Comparison of ENCODE assay signal across 22 cellular contexts in genomic region chr2:3793233-3793632, GRCh38.
DNase-seq lines count a peak whose midpoint lies in the region; ATAC-seq and TF ChIP-seq lines count a peak whose summit lies in the region.
"Had no signal": no experiment of that assay in that cellular context is flagged by ENCODE, and none has a peak within 500 bp of the region (broad histone marks: within the 10 kb centered on the region; RNA-seq: fewer than 3 reads in every experiment).

No MANE protein-coding gene starts in this region.

- H3K27ac Mint-ChIP-seq in glutamatergic neuron (ENCODE audit: unreplicated experiment): peak overlapping the region; percentile 26
- H3K27ac Mint-ChIP-seq: CD4-positive, alpha-beta T cell; CD8-positive, alpha-beta memory T cell had no signal

- no peak overlapping the region for H3K4me3 ChIP-seq in left ventricle myocardium inferior
- H3K4me3 ChIP-seq: A549; BLaER1 treated with 17β-estradiol and CSF1 and Interleukin-3, amounts not matched to agents 10 nM and 100 nM; GM23248 had no signal

- H3K27ac ChIP-seq in left ventricle myocardium inferior (replicated peaks): no peak overlapping the region
- H3K27ac ChIP-seq: A549; BLaER1 treated with 17β-estradiol and CSF1 and Interleukin-3, amounts not matched to agents 10 nM and 100 nM; GM23248 had no signal

- H3K9me3 ChIP-seq in left ventricle myocardium inferior (replicated peaks): no peaks in the 10 kb centered on the region
- H3K9me3 ChIP-seq: BE2C; BLaER1 treated with 17β-estradiol and CSF1 and Interleukin-3, amounts not matched to agents 10 nM and 100 nM had no signal

- no peaks in the 10 kb centered on the region for H3K36me3 Mint-ChIP-seq in glutamatergic neuron (ENCODE audit: unreplicated experiment)
- H3K36me3 Mint-ChIP-seq: CD14-positive monocyte; CD8-positive, alpha-beta memory T cell had no signal

- peaks cover 4% of the 10 kb centered on the region for H3K27me3 Mint-ChIP-seq in glutamatergic neuron (ENCODE audit: unreplicated experiment)
- H3K27me3 Mint-ChIP-seq: CD4-positive, alpha-beta T cell had no signal

- in situ Hi-C loops in G401 (cut with HindIII; ENCODE audit: low sequenced_read_pairs): no loop called here

- TF ChIP-seq CTCF in left ventricle myocardium inferior (IDR thresholded peaks at IDR 0.05; ENCODE audit: borderline replicate concordance) (no peak), glutamatergic neuron (IDR thresholded peaks at IDR 0.05; ENCODE audit: partially characterized antibody, unreplicated experiment) (no peak)

- no peaks in the 10 kb centered on the region for H3K27me3 ChIP-seq in left ventricle myocardium inferior (ENCODE audit: low read depth)
- H3K27me3 ChIP-seq: BLaER1 treated with 17β-estradiol and CSF1 and Interleukin-3, amounts not matched to agents 10 nM and 100 nM had no signal

- peaks cover 4% of the 10 kb centered on the region for H3K4me1 Mint-ChIP-seq in glutamatergic neuron (ENCODE audit: low read depth, unreplicated experiment)
- H3K4me1 Mint-ChIP-seq: CD14-positive monocyte; CD8-positive, alpha-beta memory T cell had no signal

- intact Hi-C loops in left ventricle myocardium inferior (cut with micrococcal nuclease): no loop called here
- intact Hi-C loops in left cardiac atrium (cut with DNase I): no loop called here

- H3K4me1 ChIP-seq in left ventricle myocardium inferior: no peaks in the 10 kb centered on the region
- H3K4me1 ChIP-seq: A549; BE2C; BLaER1 treated with 17β-estradiol and CSF1 and Interleukin-3, amounts not matched to agents 10 nM and 100 nM had no signal

- H3K9me3 Mint-ChIP-seq in glutamatergic neuron (ENCODE audit: unreplicated experiment): peaks cover 2% of the 10 kb centered on the region
- H3K9me3 Mint-ChIP-seq: CD4-positive, alpha-beta T cell; CD8-positive, alpha-beta memory T cell had no signal

- DNase-seq in SHP77 (lab: John Stamatoyannopoulos, UW) (peak; percentile 11 to 21), SHP77 treated with DMSO at 0.1 percent for 48 hours (lab: John Stamatoyannopoulos, UW) (no peak), left ventricle myocardium inferior (peak; percentile 24), left cardiac atrium (no peak), G401 (ENCODE audit: low spot score) (peak; percentile 4), glutamatergic neuron (no peak)
- DNase-seq: 8988T; ACHN; AML-193; BE2C; CD4-positive, alpha-beta T cell; CD8-positive, alpha-beta memory T cell; DMS 273 treated with DMSO at 0.1 percent for 48 hours; DMS53; DMS79 treated with DMSO at 0.1 percent for 48 hours; GM23248; H7; HCEC 1CT had no signal

- no peaks in the 10 kb centered on the region for H3K36me3 ChIP-seq in left ventricle myocardium inferior
- H3K36me3 ChIP-seq: BE2C; BLaER1 treated with 17β-estradiol and CSF1 and Interleukin-3, amounts not matched to agents 10 nM and 100 nM had no signal

- H3K4me3 Mint-ChIP-seq in glutamatergic neuron (ENCODE audit: unreplicated experiment): no peak overlapping the region
- H3K4me3 Mint-ChIP-seq: CD14-positive monocyte; CD4-positive, alpha-beta T cell; CD8-positive, alpha-beta memory T cell had no signal

- no peak for ATAC-seq in left cardiac atrium
- ATAC-seq in GM18909 (IDR thresholded peaks at IDR 0.05; ENCODE audit: poor library complexity, unreplicated experiment): no peak
- ATAC-seq: A549 had no signal

Comparison
In these comparisons a context has a peak if more than half of its experiments do, and no peak if none do; other contexts are left out.
1. DNase-seq: peak in SHP77 (2 of 2), left ventricle myocardium inferior (single experiment) and G401 (single experiment); none in SHP77 treated with DMSO at 0.1 percent for 48 hours (single experiment), left cardiac atrium (single experiment) and glutamatergic neuron (single experiment).